Comparison of ENCODE assay signal across 7 cellular contexts in genomic region chr10:87329131-87329530, GRCh38. TPM values are rescaled to one million over a fixed set of nuclear protein-coding genes. Genes with fewer than 3 reads are reported as not detected.
DNase-seq lines count a peak whose midpoint lies in the region; TF ChIP-seq lines count a peak whose summit lies in the region.
"Not testable (repeated sequence)": the region's sequence is repeated elsewhere in the genome, so short reads cannot be mapped to it uniquely, and the experiment has no call there.

No MANE protein-coding gene starts in this region.

- H3K27ac Mint-ChIP-seq in chondrocyte (ENCODE audit: unreplicated experiment) = peak overlapping the region; percentile 32

- not testable (repeated sequence) for H3K27me3 Mint-ChIP-seq in chondrocyte (ENCODE audit: low read depth)

- H3K27me3 ChIP-seq in GM23248 (replicated peaks; ENCODE audit: insufficient read depth); smooth muscle cell (ENCODE audit: low read depth): not testable (repeated sequence)

- not testable (repeated sequence) for H3K36me3 Mint-ChIP-seq in chondrocyte (ENCODE audit: low read depth)

- H4K20me1 ChIP-seq in GM23248 (ENCODE audit: insufficient read depth); smooth muscle cell (ENCODE audit: low read depth): not testable (repeated sequence)

- in situ Hi-C loops in GM23248 (cut with MboI) = not testable (repeated sequence)

- not testable (repeated sequence) for H3K9me2 ChIP-seq in GM23248 (ENCODE audit: insufficient read depth)

- H3K4me3 ChIP-seq in GM23248, smooth muscle cell: not testable (repeated sequence)

- not testable (repeated sequence) for H3K9me3 Mint-ChIP-seq in chondrocyte (ENCODE audit: low read depth)

- H3K36me3 ChIP-seq in GM23248 (ENCODE audit: low read depth) = 0 out of 2 replicates have a peak, but pooled peaks cover 15% of the 10 kb centered on the region
- not testable (repeated sequence) for H3K36me3 ChIP-seq in smooth muscle cell (ENCODE audit: low read depth)

- WGBS in GM23248 (ENCODE audit: low coverage in 1 of 2, low lambda C conversion rate in 2 of 2, missing lambda C conversion rate in 2 of 2), 2 experiments = 95 to 98% methylated on average over 2 of the region's 2 CpGs
- WGBS in smooth muscle cell (ENCODE audit: low lambda C conversion rate) = 77% methylated on average over 2 of the region's 2 CpGs

- H3K4me2 ChIP-seq in GM23248 (ENCODE audit: unreplicated experiment) = not testable (repeated sequence)
- peak overlapping the region; percentile 53 for H3K4me2 ChIP-seq in smooth muscle cell

- H3K4me1 Mint-ChIP-seq in chondrocyte (ENCODE audit: low read depth) = peaks cover 11% of the 10 kb centered on the region

- H3F3A ChIP-seq in GM23248 (ENCODE audit: insufficient read depth) = peaks cover 14% of the 10 kb centered on the region
- not testable (repeated sequence) for H3F3A ChIP-seq in smooth muscle cell (ENCODE audit: low read depth)

- not testable (repeated sequence) for H2AFZ ChIP-seq in GM23248; smooth muscle cell (ENCODE audit: low read depth)

- not testable (repeated sequence) for TF ChIP-seq CTCF in chondrocyte (IDR thresholded peaks at IDR 0.05); smooth muscle cell (IDR thresholded peaks at IDR 0.05; ENCODE audit: borderline replicate concordance, insufficient read depth, poor library complexity, severe bottlenecking)

- H3K4me3 Mint-ChIP-seq in chondrocyte (ENCODE audit: unreplicated experiment) = not testable (repeated sequence)

- peaks cover 42% of the 10 kb centered on the region for H3K79me2 ChIP-seq in GM23248 (ENCODE audit: insufficient read depth)
- H3K79me2 ChIP-seq in smooth muscle cell (ENCODE audit: low read depth) = not testable (repeated sequence)

- H3K27ac ChIP-seq in GM23248 = peak overlapping the region; percentile 34
- H3K27ac ChIP-seq in angular gyrus (ENCODE audit: low read depth, low read length) = peak overlapping the region; percentile 10
- H3K27ac ChIP-seq in smooth muscle cell (ENCODE audit: low read depth) = peak overlapping the region; percentile 60
- H3K27ac ChIP-seq in temporal lobe (ENCODE audit: low read depth, low read length) = peak overlapping the region; percentile 17

- H3K9ac ChIP-seq in GM23248; smooth muscle cell (ENCODE audit: low read depth): not testable (repeated sequence)

- H3K4me1 ChIP-seq in GM23248 (ENCODE audit: insufficient read depth) = peaks cover 20% of the 10 kb centered on the region
- not testable (repeated sequence) for H3K4me1 ChIP-seq in smooth muscle cell (ENCODE audit: low read depth)

- H3K9me3 ChIP-seq in GM23248 (ENCODE audit: low read depth); smooth muscle cell (replicated peaks; ENCODE audit: low read depth): not testable (repeated sequence)

- DNase-seq in GM23248; chondrocyte (ENCODE audit: low spot score); smooth muscle cell (lab: John Stamatoyannopoulos, UW; ENCODE audit: unreplicated experiment): not testable (repeated sequence)
- peak; percentile 3 for DNase-seq in dermis blood vessel endothelial cell
- peak; percentile 26 to 47 for DNase-seq in lung microvascular endothelial cell (ENCODE audit: low read depth in 2 of 2)

RNA-seq across cellular contexts. Expression of gene NUTM2D, which starts 28.4 kb away (rescaled TPM):
- 0.65 and 2.3 TPM in 2 replicates for total RNA-seq in GM23248 (2014; rRNA removed; shearing (Covaris generic))
- polyA plus RNA-seq in GM23248 (2016; fragmentation: Nextera tagmentation; extraction: Ambion mirVana) = 0.06 and 0.18 TPM in 2 replicates
- total RNA-seq in chondrocyte = 3.2 to 8.3 TPM (median 3.7 TPM) in 3 replicates
- 0.51 and 1.4 TPM in 2 replicates for total RNA-seq in dermis blood vessel endothelial cell
- 0.44 and 0.60 TPM in 2 replicates for total RNA-seq in lung microvascular endothelial cell
- 1.7 and 1.9 TPM in 2 replicates for total RNA-seq in smooth muscle cell
- polyA plus RNA-seq in smooth muscle cell = 0.18 and 0.50 TPM in 2 replicates
- total RNA-seq in temporal lobe = 7.9 TPM

Comparison
In these comparisons a context has a peak if more than half of its experiments do, and no peak if none do; other contexts are left out.
1. H3K27ac ChIP-seq: peak in every context shown above with its lines; median percentile 60 in smooth muscle cell; 34 in GM23248; 17 in temporal lobe; 10 in angular gyrus.